In the genomic region with DNA sequence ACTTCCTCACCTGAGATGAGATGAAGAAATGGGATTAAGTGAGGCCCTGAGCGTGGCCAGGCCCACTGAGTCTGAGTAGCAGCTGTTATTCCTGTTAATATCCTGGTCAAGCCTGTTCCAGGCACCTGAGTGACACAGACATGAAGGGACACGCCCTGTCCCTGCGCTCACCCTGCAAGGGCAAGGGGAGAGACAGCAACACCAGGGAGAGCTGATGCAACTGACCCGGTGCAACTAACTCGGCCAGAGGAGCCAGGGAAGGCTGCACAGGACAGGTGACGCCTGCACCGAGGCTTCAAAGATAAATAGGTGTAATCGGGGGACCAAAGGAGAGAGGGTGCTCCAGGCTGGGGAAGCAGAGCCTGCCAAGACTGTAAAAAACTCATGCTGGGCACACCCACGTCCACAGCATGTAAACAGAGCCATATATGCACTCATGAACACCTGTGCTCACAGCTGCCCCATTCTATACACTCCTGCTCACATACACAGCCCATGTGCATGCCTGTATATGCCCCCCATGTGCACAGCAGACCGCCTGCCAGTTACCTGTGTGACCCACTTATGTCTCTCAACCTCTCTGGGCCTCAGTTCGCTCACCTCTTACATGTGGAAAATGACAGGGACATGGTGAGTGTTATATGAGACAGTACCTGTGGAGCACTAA, we compare ENCODE assay signal across 1 cellular context.
TF ChIP-seq lines count a peak whose summit lies in the region.

No MANE protein-coding gene starts in this region.

TF ChIP-seq in HepG2, 621 proteins besides CTCF, POLR2A, EP300 and RAD21 (continued from another document):
- TF ChIP-seq, protein P1, sequence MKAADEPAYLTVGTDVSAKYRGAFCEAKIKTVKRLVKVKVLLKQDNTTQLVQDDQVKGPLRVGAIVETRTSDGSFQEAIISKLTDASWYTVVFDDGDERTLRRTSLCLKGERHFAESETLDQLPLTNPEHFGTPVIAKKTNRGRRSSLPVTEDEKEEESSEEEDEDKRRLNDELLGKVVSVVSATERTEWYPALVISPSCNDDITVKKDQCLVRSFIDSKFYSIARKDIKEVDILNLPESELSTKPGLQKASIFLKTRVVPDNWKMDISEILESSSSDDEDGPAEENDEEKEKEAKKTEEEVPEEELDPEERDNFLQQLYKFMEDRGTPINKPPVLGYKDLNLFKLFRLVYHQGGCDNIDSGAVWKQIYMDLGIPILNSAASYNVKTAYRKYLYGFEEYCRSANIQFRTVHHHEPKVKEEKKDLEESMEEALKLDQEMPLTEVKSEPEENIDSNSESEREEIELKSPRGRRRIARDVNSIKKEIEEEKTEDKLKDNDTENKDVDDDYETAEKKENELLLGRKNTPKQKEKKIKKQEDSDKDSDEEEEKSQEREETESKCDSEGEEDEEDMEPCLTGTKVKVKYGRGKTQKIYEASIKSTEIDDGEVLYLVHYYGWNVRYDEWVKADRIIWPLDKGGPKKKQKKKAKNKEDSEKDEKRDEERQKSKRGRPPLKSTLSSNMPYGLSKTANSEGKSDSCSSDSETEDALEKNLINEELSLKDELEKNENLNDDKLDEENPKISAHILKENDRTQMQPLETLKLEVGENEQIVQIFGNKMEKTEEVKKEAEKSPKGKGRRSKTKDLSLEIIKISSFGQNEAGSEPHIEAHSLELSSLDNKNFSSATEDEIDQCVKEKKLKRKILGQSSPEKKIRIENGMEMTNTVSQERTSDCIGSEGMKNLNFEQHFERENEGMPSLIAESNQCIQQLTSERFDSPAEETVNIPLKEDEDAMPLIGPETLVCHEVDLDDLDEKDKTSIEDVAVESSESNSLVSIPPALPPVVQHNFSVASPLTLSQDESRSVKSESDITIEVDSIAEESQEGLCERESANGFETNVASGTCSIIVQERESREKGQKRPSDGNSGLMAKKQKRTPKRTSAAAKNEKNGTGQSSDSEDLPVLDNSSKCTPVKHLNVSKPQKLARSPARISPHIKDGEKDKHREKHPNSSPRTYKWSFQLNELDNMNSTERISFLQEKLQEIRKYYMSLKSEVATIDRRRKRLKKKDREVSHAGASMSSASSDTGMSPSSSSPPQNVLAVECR (CRISPR knock-in tag; IDR thresholded peaks at IDR 0.05; ENCODE audit: borderline replicate concordance): peak; percentile 37; the same call in 1 of the 2 replicates
- TF ChIP-seq AGO1 (IDR thresholded peaks at IDR 0.05; ENCODE audit: low read depth, low read length, poor library complexity, severe bottlenecking): no peak
